15 cellular contexts compared by ENCODE assay signal in the genomic region with DNA sequence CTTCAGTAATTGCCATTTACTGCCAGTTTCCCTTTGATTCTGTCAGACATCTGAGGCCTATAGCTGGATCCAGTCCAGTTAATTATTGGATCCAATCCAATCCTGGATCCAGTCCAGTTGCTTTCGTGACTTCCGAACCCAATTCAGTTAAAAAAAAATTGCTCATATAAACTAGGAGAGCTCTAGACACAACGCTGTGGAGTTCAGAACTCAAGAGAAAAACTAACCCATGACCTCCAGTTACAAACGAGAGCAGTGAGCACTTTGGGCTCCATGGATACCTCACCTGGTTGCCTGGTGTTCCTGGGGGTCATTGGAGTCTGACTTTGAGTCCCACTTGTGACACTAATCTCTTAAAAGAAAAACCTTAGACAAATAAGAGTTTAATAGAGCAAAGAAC.
DNase-seq lines count a peak whose midpoint lies in the region; ATAC-seq, FAIRE-seq and TF ChIP-seq lines count a peak whose summit lies in the region.
"Had no signal": no experiment of that assay in that cellular context is flagged by ENCODE, and none has a peak within 500 bp of the region (broad histone marks: within the 10 kb centered on the region; RNA-seq: fewer than 3 reads in every experiment).

No MANE protein-coding gene starts in this region.

- no peak overlapping the region for H4K8ac ChIP-seq in H9 (replicated peaks; ENCODE audit: insufficient read length, low read depth, low read length)

- H3K23ac ChIP-seq in H9 (ENCODE audit: insufficient read length, low read depth, low read length): no peak overlapping the region

- H3K18ac ChIP-seq in H9 (ENCODE audit: insufficient read length, low read depth, low read length): no peak overlapping the region

- H3K4me3 ChIP-seq in endothelial cell of umbilical vein (replicated peaks in 1 of 3; ENCODE audit: insufficient read depth in 1 of 3, low read depth in 1 of 3, low read length in 3 of 3) (no peak overlapping the region), psoas muscle (no peak overlapping the region)
- H3K4me3 ChIP-seq: MG63 had no signal

- H3K27me3 Mint-ChIP-seq in H9 (ENCODE audit: low read depth): no peaks in the 10 kb centered on the region
- peaks cover 16% of the 10 kb centered on the region for H3K27me3 Mint-ChIP-seq in activated naive CD8-positive, alpha-beta T cell treated with anti-CD3 and anti-CD28 coated beads, Interleukin-2, amount 50 U/mL, for 24 hours

- TF ChIP-seq POLR2A in endothelial cell of umbilical vein (IDR thresholded peaks at IDR 0.05; ENCODE audit: low read depth, low read length): no peak

- H3K14ac ChIP-seq in H9 (ENCODE audit: insufficient read depth, low read length): no peak overlapping the region

- H3K36me3 ChIP-seq in endothelial cell of umbilical vein (ENCODE audit: control insufficient read depth in 2 of 2, extremely low read depth in 1 of 2, insufficient read depth in 2 of 2, low read length in 2 of 2) (no peaks in the 10 kb centered on the region), psoas muscle (ENCODE audit: insufficient read depth in 1 of 2, low read depth in 1 of 2) (no peaks in the 10 kb centered on the region)
- H3K36me3 ChIP-seq: MG63 had no signal

- H3K27ac ChIP-seq in H9 (ENCODE audit: insufficient read length, low read depth, low read length) (no peak overlapping the region), endothelial cell of umbilical vein (ENCODE audit: insufficient read depth, low read depth, low read length) (no peak overlapping the region), psoas muscle (peak overlapping the region; percentile 24), RWPE1 (no peak overlapping the region)

- H3K79me1 ChIP-seq in H9 (ENCODE audit: insufficient read depth, low read depth, low read length, poor library complexity, severe bottlenecking): no peaks in the 10 kb centered on the region

- H2BK20ac ChIP-seq in H9 (ENCODE audit: low read depth, low read length, poor library complexity, severe bottlenecking): no peak overlapping the region

- no peaks in the 10 kb centered on the region for H3K9me1 ChIP-seq in endothelial cell of umbilical vein (replicated peaks; ENCODE audit: control insufficient read depth, extremely low read depth, insufficient read depth, low read length)

- no peak overlapping the region for H3K4me2 ChIP-seq in H9 (ENCODE audit: insufficient read depth, insufficient read length, low read length)
- H3K4me2 ChIP-seq in endothelial cell of umbilical vein (ENCODE audit: insufficient read depth, low read length): no peak overlapping the region

- CTCF ChIA-PET in endothelial cell of umbilical vein (lab: Charles Lee): interaction anchor here (1.0 to 4.2 kb wide), 5 partner anchors 56 to 374 kb away, joined by 3 to 84 read pairs (median 4); a partner anchor contains a TSS
- CTCF ChIA-PET in RWPE1 (lab: Yijun Ruan, JAX): interaction anchor here (0.6 to 0.7 kb wide), 2 partner anchors 13 to 531 kb away, joined by 3 read pairs; no protein-coding TSS in a partner anchor

- peak overlapping the region; percentile 47 for H2AK5ac ChIP-seq in H9 (ENCODE audit: insufficient read length, low read length)

- no peaks in the 10 kb centered on the region for H3K9me3 ChIP-seq in H9 (ENCODE audit: control insufficient read depth, low read depth, low read length)
- H3K9me3 ChIP-seq in endothelial cell of umbilical vein (replicated peaks; ENCODE audit: control insufficient read depth, insufficient read depth, low read length): no peaks in the 10 kb centered on the region
- no peaks in the 10 kb centered on the region for H3K9me3 ChIP-seq in psoas muscle
- H3K9me3 ChIP-seq: MG63 had no signal

- H2BK120ac ChIP-seq in H9 (ENCODE audit: low read depth, low read length, poor library complexity, severe bottlenecking): no peak overlapping the region

- no peak overlapping the region for H3T11ph ChIP-seq in H9 (ENCODE audit: low read length)

- peaks cover 56 to 57% of the 10 kb centered on the region in 2 experiments for H3K4me1 Mint-ChIP-seq in H9
- H3K4me1 Mint-ChIP-seq in activated naive CD8-positive, alpha-beta T cell treated with anti-CD3 and anti-CD28 coated beads, Interleukin-2, amount 50 U/mL, for 24 hours: no peaks in the 10 kb centered on the region

- no peak for FAIRE-seq in endothelial cell of umbilical vein (lab: Jason Lieb, UNC)

- TF ChIP-seq CTCF in H9 (conservative IDR thresholded peaks at IDR 0.05): no peak
- TF ChIP-seq CTCF in endothelial cell of umbilical vein (IDR thresholded peaks at IDR 0.05; ENCODE audit: extremely low read depth in 1 of 2, insufficient read depth in 1 of 2, low read depth in 1 of 2, low read length in 2 of 2): no peak
- no peak for TF ChIP-seq CTCF in psoas muscle (IDR thresholded peaks at IDR 0.05)
- no peak for TF ChIP-seq CTCF in RWPE1 (conservative IDR thresholded peaks at IDR 0.05; ENCODE audit: low read depth)

- no TSS peak for BruUV-seq in endothelial cell of umbilical vein (replicated peaks; lab: Mats Ljungman, UMichigan)

- WGBS in H9 (ENCODE audit: extremely low coverage, insufficient read length, low lambda C conversion rate): no CpG with 5 or more reads among the region's 4 CpGs
- WGBS in psoas muscle, 3 donors: 21 to 26% (median 25%) methylated on average over 4 of the region's 4 CpGs

- peaks cover 4 to 6% of the 10 kb centered on the region in 2 experiments for H3K9me3 Mint-ChIP-seq in H9
- H3K9me3 Mint-ChIP-seq in activated naive CD8-positive, alpha-beta T cell treated with anti-CD3 and anti-CD28 coated beads, Interleukin-2, amount 50 U/mL, for 24 hours: peaks cover 5% of the 10 kb centered on the region
- H3K9me3 Mint-ChIP-seq: activated naive CD4-positive, alpha-beta T cell treated with anti-CD3 and anti-CD28 coated beads, Interleukin-2, amount 50 U/mL, for 24 hours had no signal

- H3K23me2 ChIP-seq in H9 (ENCODE audit: insufficient read length, low read depth, low read length, poor library complexity, severe bottlenecking): no peaks in the 10 kb centered on the region

- H3K4me3 Mint-ChIP-seq in H9: no peak overlapping the region; a peak in 1 of 5 replicates
- no peak overlapping the region for H3K4me3 Mint-ChIP-seq in activated naive CD8-positive, alpha-beta T cell treated with anti-CD3 and anti-CD28 coated beads, Interleukin-2, amount 50 U/mL, for 24 hours
- H3K4me3 Mint-ChIP-seq: activated naive CD4-positive, alpha-beta T cell treated with anti-CD3 and anti-CD28 coated beads, Interleukin-2, amount 50 U/mL, for 24 hours had no signal

- H4K20me1 ChIP-seq in H9 (ENCODE audit: control insufficient read depth, insufficient read depth, insufficient read length): no peaks in the 10 kb centered on the region
- no peaks in the 10 kb centered on the region for H4K20me1 ChIP-seq in endothelial cell of umbilical vein (replicated peaks; ENCODE audit: control insufficient read depth, extremely low read depth, insufficient read depth, low read length)

- intact Hi-C loops in endothelial cell of umbilical vein (cut with micrococcal nuclease) (loop anchor here (5.0 to 10.0 kb wide), 3 partner anchors 350 to 772 kb away; a partner anchor contains a TSS), psoas muscle (cut with DNase I) (loop anchor here in 1 of 2 donors (5.0 kb wide), 1 partner anchor 342 kb away; no protein-coding TSS in a partner anchor)

- no peak overlapping the region for H2BK15ac ChIP-seq in H9 (ENCODE audit: low read depth, low read length)

- H3K79me2 ChIP-seq in H9 (ENCODE audit: insufficient read depth, low read length): no peaks in the 10 kb centered on the region
- H3K79me2 ChIP-seq in endothelial cell of umbilical vein (ENCODE audit: control insufficient read depth, insufficient read depth, low read length): no peaks in the 10 kb centered on the region

- no peak overlapping the region for H4K91ac ChIP-seq in H9 (ENCODE audit: insufficient read length, low read depth, low read length)

- no peak overlapping the region; the same call in 1 of the 2 replicates for H3K4ac ChIP-seq in H9 (ENCODE audit: low read depth, low read length)

- peak in 1 of 4 donors; percentile 39 for ATAC-seq in psoas muscle
- ATAC-seq in activated naive CD8-positive, alpha-beta T cell treated with anti-CD3 and anti-CD28 coated beads, Interleukin-2, amount 50 U/mL, for 24 hours: no peak
- no peak for ATAC-seq in HG02870 (IDR thresholded peaks at IDR 0.05; ENCODE audit: unreplicated experiment)

- H3K9ac ChIP-seq in H9 (ENCODE audit: extremely low read depth, insufficient read length, low read length) (no peak overlapping the region), endothelial cell of umbilical vein (replicated peaks; ENCODE audit: extremely low read depth, insufficient read depth, low read length) (no peak overlapping the region)

- POLR2A ChIA-PET in endothelial cell of umbilical vein (lab: Charles Lee) (no interaction called here), RWPE1 (lab: Yijun Ruan, JAX; ENCODE audit: low non-redundant PET) (no interaction called here)

- no peak overlapping the region for H3K56ac ChIP-seq in H9 (ENCODE audit: insufficient read length, low read depth, low read length)

- peaks cover 0 to 13% (median 8%) of the 10 kb centered on the region in 3 experiments; a peak in 5 of 7 replicates for H3K36me3 Mint-ChIP-seq in H9 (ENCODE audit: insufficient read depth in 1 of 3, low read depth in 3 of 3)
- no peaks in the 10 kb centered on the region for H3K36me3 Mint-ChIP-seq in activated naive CD8-positive, alpha-beta T cell treated with anti-CD3 and anti-CD28 coated beads, Interleukin-2, amount 50 U/mL, for 24 hours (ENCODE audit: low read depth)

- peak overlapping the region in 2 of 3 experiments; percentile 3 to 52; a peak in 4 of 7 replicates for H3K27ac Mint-ChIP-seq in H9
- no peak overlapping the region for H3K27ac Mint-ChIP-seq in activated naive CD8-positive, alpha-beta T cell treated with anti-CD3 and anti-CD28 coated beads, Interleukin-2, amount 50 U/mL, for 24 hours
- H3K27ac Mint-ChIP-seq: activated naive CD4-positive, alpha-beta T cell treated with anti-CD3 and anti-CD28 coated beads, Interleukin-2, amount 50 U/mL, for 24 hours had no signal

- H3K4me1 ChIP-seq in H9 (ENCODE audit: insufficient read depth, low read length) (peaks cover 22% of the 10 kb centered on the region; the same call in 1 of the 2 replicates), endothelial cell of umbilical vein (ENCODE audit: control insufficient read depth, extremely low read depth, insufficient read depth, low read length) (peaks cover 6% of the 10 kb centered on the region), psoas muscle (peaks cover 19% of the 10 kb centered on the region)

- H3K27me3 ChIP-seq in H9 (ENCODE audit: insufficient read depth, low read length): no peaks in the 10 kb centered on the region
- H3K27me3 ChIP-seq in endothelial cell of umbilical vein (ENCODE audit: control insufficient read depth in 2 of 2, insufficient read depth in 2 of 2, low read length in 2 of 2): no peaks in the 10 kb centered on the region
- H3K27me3 ChIP-seq in psoas muscle (ENCODE audit: insufficient read depth in 3 of 3, low read length in 2 of 3): no peaks in the 10 kb centered on the region
- H3K27me3 ChIP-seq: MG63 had no signal

- dilution Hi-C loops in endothelial cell of umbilical vein (cut with MboI; ENCODE audit: extremely low pct_ligation_motif_present, low sequenced_read_pairs): no loop called here

- no peak overlapping the region for H2BK12ac ChIP-seq in H9 (ENCODE audit: insufficient read length, low read depth, low read length)

- DNase-seq in H9: no peak
- peak; percentile 18 for DNase-seq in NCI-H2029 treated with DMSO at 0.1 percent for 48 hours (lab: John Stamatoyannopoulos, UW)
- peak; percentile 89 for DNase-seq in endothelial cell of umbilical vein (ENCODE audit: low read depth, low spot score)
- no peak for DNase-seq in psoas muscle
- DNase-seq in effector CD4-positive, alpha-beta T cell: no peak
- DNase-seq in activated naive CD8-positive, alpha-beta T cell treated with anti-CD3 and anti-CD28 coated beads, Interleukin-2, amount 50 U/mL, for 24 hours: no peak
- no peak for DNase-seq in RWPE1 (ENCODE audit: low spot score)
- DNase-seq: activated CD4-positive, alpha-beta T cell treated with anti-CD3 and anti-CD28 coated beads for 48 hours; cerebellar nuclear complex; GF-D8; MG63; NCI-H2171; T1000 had no signal

- H4K5ac ChIP-seq in H9 (ENCODE audit: insufficient read length, low read depth, low read length): no peak overlapping the region

- peak overlapping the region; percentile 10 for H2BK5ac ChIP-seq in H9 (ENCODE audit: insufficient read length, low read length)

- no peak overlapping the region for H2AFZ ChIP-seq in H9 (ENCODE audit: low read length)
- no peak overlapping the region for H2AFZ ChIP-seq in endothelial cell of umbilical vein (ENCODE audit: low read depth, low read length)

Comparison
In these comparisons a context has a peak if more than half of its experiments do, and no peak if none do; other contexts are left out.
1. DNase-seq: peak in NCI-H2029 treated with DMSO at 0.1 percent for 48 hours (single experiment) and endothelial cell of umbilical vein (single experiment); none in H9 (single experiment), psoas muscle (0 of 2), effector CD4-positive, alpha-beta T cell (single experiment), activated naive CD8-positive, alpha-beta T cell treated with anti-CD3 and anti-CD28 coated beads, Interleukin-2, amount 50 U/mL, for 24 hours (single experiment) and RWPE1 (single experiment).